In the genomic region with DNA sequence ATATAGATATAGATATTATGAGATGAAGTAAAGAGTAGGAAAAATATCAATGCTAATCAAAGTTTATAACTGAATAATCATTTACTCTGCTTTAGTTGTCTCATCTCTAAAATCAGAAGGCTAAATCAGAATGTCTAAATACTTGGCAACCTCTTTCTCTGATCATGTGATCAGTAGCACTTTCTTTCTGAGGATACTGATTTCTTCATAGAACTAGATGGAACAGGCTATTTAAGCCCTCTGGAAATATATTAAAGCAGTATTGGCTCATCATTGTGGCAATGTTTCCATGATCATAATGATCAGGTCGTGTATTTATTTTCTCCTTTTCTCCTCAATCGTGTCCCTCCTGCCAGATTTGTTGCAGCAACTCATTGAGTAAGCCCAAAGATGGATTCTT, we compare ENCODE assay signal across 33 cellular contexts.
"Had no signal": no experiment of that assay in that cellular context is flagged by ENCODE, and none has a peak within 500 bp of the region (broad histone marks: within the 10 kb centered on the region; RNA-seq: fewer than 3 reads in every experiment).

No MANE protein-coding gene starts in this region.

- H3K36me3 Mint-ChIP-seq: activated CD4-positive, alpha-beta memory T cell treated with anti-CD3 and anti-CD28 coated beads for 36 hours; activated naive CD4-positive, alpha-beta T cell treated with anti-CD3 and anti-CD28 coated beads, Interleukin-2, amount 10 ng/mL, durations not matched to agents 7 days and 5 days; activated naive CD4-positive, alpha-beta T cell treated with anti-CD3 and anti-CD28 coated beads, Interleukin-2, amount 50 U/mL, for 72 hours; activated naive CD8-positive, alpha-beta T cell treated with anti-CD3 and anti-CD28 coated beads for 36 hours had no signal

- FAIRE-seq: astrocyte, TTC549 had no signal

- H3K27me3 Mint-ChIP-seq: activated CD4-positive, alpha-beta memory T cell treated with anti-CD3 and anti-CD28 coated beads for 36 hours; activated CD4-positive, alpha-beta T cell treated with anti-CD3 and anti-CD28 coated beads, Interleukin-2, amount 10 ng/mL, durations not matched to agents 24 days and 14 days; activated CD8-positive, alpha-beta T cell treated with anti-CD3 and anti-CD28 coated beads for 36 hours; activated naive CD4-positive, alpha-beta T cell treated with anti-CD3 and anti-CD28 coated beads, Interleukin-2, amount 10 ng/mL, durations not matched to agents 7 days and 5 days; activated naive CD8-positive, alpha-beta T cell treated with anti-CD3 and anti-CD28 coated beads for 36 hours; activated T-cell treated with anti-CD3 and anti-CD28 coated beads, Interleukin-2, amount 50 U/mL, for 24 hours had no signal

- ATAC-seq: activated CD8-positive, alpha-beta T cell treated with anti-CD3 and anti-CD28 coated beads for 36 hours; activated naive CD4-positive, alpha-beta T cell treated with anti-CD3 and anti-CD28 coated beads, Interleukin-2, amount 50 U/mL, for 72 hours; body of pancreas had no signal

- H3K4me1 ChIP-seq: breast epithelium had no signal

- H3K27ac ChIP-seq: body of pancreas, brain microvascular endothelial cell, breast epithelium, WERI-Rb-1 had no signal

- H3K4me1 Mint-ChIP-seq: activated B cell treated with CpG ODN at 0.5 μM for 24 hours; activated CD4-positive, alpha-beta T cell treated with anti-CD3 and anti-CD28 coated beads, Interleukin-2, amount 10 ng/mL, durations not matched to agents 24 days and 14 days; activated naive CD4-positive, alpha-beta T cell treated with anti-CD3 and anti-CD28 coated beads, Interleukin-2, amount 10 ng/mL, durations not matched to agents 7 days and 5 days; activated naive CD8-positive, alpha-beta T cell treated with anti-CD3 and anti-CD28 coated beads for 36 hours had no signal

- H3K27ac Mint-ChIP-seq: activated B cell treated with CpG ODN at 0.5 μM for 24 hours; activated CD4-positive, alpha-beta memory T cell treated with anti-CD3 and anti-CD28 coated beads for 36 hours; activated CD4-positive, alpha-beta T cell treated with anti-CD3 and anti-CD28 coated beads, Interleukin-2, amount 10 ng/mL, durations not matched to agents 24 days and 14 days; activated CD8-positive, alpha-beta T cell treated with anti-CD3 and anti-CD28 coated beads for 36 hours; activated naive CD4-positive, alpha-beta T cell treated with anti-CD3 and anti-CD28 coated beads, Interleukin-2, amount 10 ng/mL, durations not matched to agents 7 days and 5 days; activated naive CD4-positive, alpha-beta T cell treated with anti-CD3 and anti-CD28 coated beads, Interleukin-2, amount 50 U/mL, for 72 hours; activated naive CD8-positive, alpha-beta T cell treated with anti-CD3 and anti-CD28 coated beads for 36 hours; activated T-cell treated with anti-CD3 and anti-CD28 coated beads, Interleukin-2, amount 50 U/mL, for 24 hours; activated T-helper 2 cell treated with anti-CD3 and anti-CD28 coated beads, Interferon-gamma antibody, Interleukin-2, Interleukin-4, amounts not matched to agents 10 μg/mL and 5 μg/mL and 100 μg/mL, durations not matched to agents 14 hours and 24 hours and 36 hours; T-helper 1 cell treated with Interleukin-12 subunit alpha and Interleukin-12 subunit beta and Interleukin-4 antibody, amounts not matched to agents 30 μg/mL and 1 μg/mL, for 36 hours; T-helper 2 cell treated with Interferon-gamma antibody and Interleukin-4, amounts not matched to agents 5 μg/mL and 100 μg/mL, for 36 hours had no signal

- DNase-seq: activated B cell treated with CpG ODN at 0.5 μM for 24 hours; activated CD4-positive, alpha-beta memory T cell treated with anti-CD3 and anti-CD28 coated beads for 36 hours; activated CD4-positive, alpha-beta T cell treated with anti-CD3 and anti-CD28 coated beads for 4 hours; activated CD4-positive, alpha-beta T cell treated with anti-CD3 and anti-CD28 coated beads, Interleukin-2, amount 10 ng/mL, durations not matched to agents 24 days and 14 days; activated CD4-positive, alpha-beta T cell treated with anti-CD3 and anti-CD28 coated beads, Interleukin-2, amount 50 U/mL, for 1 hour; activated CD4-positive, alpha-beta T cell treated with anti-CD3 and anti-CD28 coated beads, Interleukin-2, amount 50 U/mL, for 4 hours; activated CD4-positive, CD25-positive, alpha-beta regulatory T cell treated with anti-CD3 and anti-CD28 coated beads, Interleukin-2, amount 50 U/mL, for 72 hours; activated CD8-positive, alpha-beta memory T cell treated with anti-CD3 and anti-CD28 coated beads, Interleukin-2, amount 50 U/mL, for 48 hours; activated CD8-positive, alpha-beta T cell treated with anti-CD3 and anti-CD28 coated beads for 36 hours; activated effector memory CD4-positive, alpha-beta T cell treated with Interleukin-2 at 50 U/mL for 16 hours; activated gamma-delta T cell; activated naive CD4-positive, alpha-beta T cell treated with anti-CD3 and anti-CD28 coated beads, Interleukin-2, amount 10 ng/mL, durations not matched to agents 7 days and 5 days; activated naive CD4-positive, alpha-beta T cell treated with Interleukin-2 at 50 U/mL for 16 hours; activated naive CD8-positive, alpha-beta T cell treated with anti-CD3 and anti-CD28 coated beads for 36 hours; activated T-cell treated with anti-CD3 and anti-CD28 coated beads, Interleukin-2, amount 50 U/mL, for 24 hours; activated T-cell treated with anti-CD3 and anti-CD28 coated beads, Interleukin-2, amount 50 U/mL, for 48 hours; adrenal gland; amniotic stem cell; aorta; body of pancreas; brain microvascular endothelial cell; central memory CD4-positive, alpha-beta T cell; T-helper 1 cell; T-helper 2 cell; T-helper 9 cell; WERI-Rb-1 had no signal

- H3K4me3 ChIP-seq: adrenal gland, body of pancreas, breast epithelium had no signal

- H3K9me3 Mint-ChIP-seq: activated B cell treated with CpG ODN at 0.5 μM for 24 hours; activated CD4-positive, alpha-beta memory T cell treated with anti-CD3 and anti-CD28 coated beads for 36 hours; activated CD4-positive, alpha-beta T cell treated with anti-CD3 and anti-CD28 coated beads, Interleukin-2, amount 10 ng/mL, durations not matched to agents 24 days and 14 days; activated CD8-positive, alpha-beta T cell treated with anti-CD3 and anti-CD28 coated beads for 36 hours; activated naive CD4-positive, alpha-beta T cell treated with anti-CD3 and anti-CD28 coated beads, Interleukin-2, amount 10 ng/mL, durations not matched to agents 7 days and 5 days; activated T-cell treated with anti-CD3 and anti-CD28 coated beads, Interleukin-2, amount 50 U/mL, for 24 hours; activated T-helper 2 cell treated with anti-CD3 and anti-CD28 coated beads, Interferon-gamma antibody, Interleukin-2, Interleukin-4, amounts not matched to agents 10 μg/mL and 5 μg/mL and 100 μg/mL, durations not matched to agents 14 hours and 24 hours and 36 hours; T-helper 1 cell treated with Interleukin-12 subunit alpha and Interleukin-12 subunit beta and Interleukin-4 antibody, amounts not matched to agents 30 μg/mL and 1 μg/mL, for 36 hours; T-helper 2 cell treated with Interferon-gamma antibody and Interleukin-4, amounts not matched to agents 5 μg/mL and 100 μg/mL, for 36 hours had no signal

- H3K4me3 Mint-ChIP-seq: activated B cell treated with CpG ODN at 0.5 μM for 24 hours; activated CD4-positive, alpha-beta memory T cell treated with anti-CD3 and anti-CD28 coated beads for 36 hours; activated CD4-positive, alpha-beta T cell treated with anti-CD3 and anti-CD28 coated beads, Interleukin-2, amount 10 ng/mL, durations not matched to agents 24 days and 14 days; activated CD8-positive, alpha-beta T cell treated with anti-CD3 and anti-CD28 coated beads for 36 hours; activated naive CD4-positive, alpha-beta T cell treated with anti-CD3 and anti-CD28 coated beads, Interleukin-2, amount 10 ng/mL, durations not matched to agents 7 days and 5 days; activated naive CD8-positive, alpha-beta T cell treated with anti-CD3 and anti-CD28 coated beads for 36 hours; activated T-cell treated with anti-CD3 and anti-CD28 coated beads, Interleukin-2, amount 50 U/mL, for 24 hours; T-helper 1 cell treated with Interleukin-12 subunit alpha and Interleukin-12 subunit beta and Interleukin-4 antibody, amounts not matched to agents 30 μg/mL and 1 μg/mL, for 36 hours; T-helper 2 cell treated with Interferon-gamma antibody and Interleukin-4, amounts not matched to agents 5 μg/mL and 100 μg/mL, for 36 hours had no signal

- H3K9me3 ChIP-seq: adrenal gland, body of pancreas had no signal

- H3K27me3 ChIP-seq: adrenal gland, body of pancreas, brain microvascular endothelial cell, breast epithelium had no signal

- H3K36me3 ChIP-seq: adrenal gland, brain microvascular endothelial cell, breast epithelium, WERI-Rb-1 had no signal
